In the genomic region with DNA sequence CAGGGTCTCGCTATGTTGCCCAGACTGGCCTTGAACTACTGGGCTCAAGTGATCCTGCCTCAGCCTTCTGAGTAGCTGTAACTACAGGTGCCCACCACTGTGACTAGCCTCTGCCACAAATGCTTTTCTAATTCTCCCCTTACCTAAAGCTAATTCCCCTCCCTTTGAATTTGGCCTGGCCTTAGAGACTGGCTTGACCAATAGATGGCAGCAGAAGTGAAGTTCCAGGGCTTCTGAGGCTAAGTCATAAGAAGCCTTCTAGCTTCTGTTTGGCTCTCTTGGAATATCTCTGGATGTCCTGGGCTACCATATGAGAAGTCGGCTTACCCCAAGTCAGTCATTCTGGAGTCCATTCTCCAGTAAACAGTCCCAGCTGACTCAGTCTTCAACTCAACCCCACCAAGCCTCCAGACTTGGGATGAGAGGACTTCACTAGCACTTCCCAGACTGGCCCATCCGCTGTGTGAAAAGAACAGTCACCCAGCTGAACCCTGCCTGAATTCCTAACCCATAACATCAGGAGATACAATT, we compare ENCODE assay signal across 8 cellular contexts.
DNase-seq lines count a peak whose midpoint lies in the region; ATAC-seq, FAIRE-seq and TF ChIP-seq lines count a peak whose summit lies in the region.

No MANE protein-coding gene starts in this region.

- H3K27me3 ChIP-seq in esophagus muscularis mucosa, result no peaks in the 10 kb centered on the region
- H3K27me3 ChIP-seq in ovary, result no peaks in the 10 kb centered on the region

- H3K36me3 Mint-ChIP-seq in activated naive CD4-positive, alpha-beta T cell treated with anti-CD3 and anti-CD28 coated beads, Interleukin-2, amount 10 ng/mL, durations not matched to agents 7 days and 5 days, result no peaks in the 10 kb centered on the region
- peaks cover 13% of the 10 kb centered on the region for H3K36me3 Mint-ChIP-seq in activated naive CD8-positive, alpha-beta T cell treated with anti-CD3 and anti-CD28 coated beads, Interleukin-2, amount 50 U/mL, for 24 hours (ENCODE audit: low read depth)

- H3K9me3 ChIP-seq in esophagus muscularis mucosa, result no peaks in the 10 kb centered on the region
- H3K9me3 ChIP-seq in ovary, result no peaks in the 10 kb centered on the region

- H3K27ac Mint-ChIP-seq in activated naive CD4-positive, alpha-beta T cell treated with anti-CD3 and anti-CD28 coated beads, Interleukin-2, amount 10 ng/mL, durations not matched to agents 7 days and 5 days, result no peak overlapping the region
- H3K27ac Mint-ChIP-seq in activated naive CD8-positive, alpha-beta T cell treated with anti-CD3 and anti-CD28 coated beads, Interleukin-2, amount 50 U/mL, for 24 hours, result no peak overlapping the region

- TF ChIP-seq RAD21 in Ishikawa (IDR thresholded peaks at IDR 0.05; ENCODE audit: low read depth), result peak; percentile 70

- H3K36me3 ChIP-seq in esophagus muscularis mucosa (no peaks in the 10 kb centered on the region), ovary (no peaks in the 10 kb centered on the region)

- CTCF ChIA-PET in activated naive CD4-positive, alpha-beta T cell treated with anti-CD3 and anti-CD28 coated beads, Interleukin-2, amount 10 ng/mL, durations not matched to agents 7 days and 5 days (lab: Charles Lee), result interaction anchor here (0.9 to 1.8 kb wide), 4 partner anchors 210 to 262 kb away, joined by 3 to 16 read pairs (median 5); no protein-coding TSS in a partner anchor

- H3K27ac ChIP-seq in esophagus muscularis mucosa (replicated peaks in 1 of 4), result no peak overlapping the region
- no peak overlapping the region for H3K27ac ChIP-seq in ovary

- peak; percentile 25 for DNase-seq in activated naive CD4-positive, alpha-beta T cell treated with anti-CD3 and anti-CD28 coated beads, Interleukin-2, amount 10 ng/mL, durations not matched to agents 7 days and 5 days
- DNase-seq in activated naive CD4-positive, alpha-beta T cell (lab: John Stamatoyannopoulos, UW), result no peak
- DNase-seq in RCC 7860 (ENCODE audit: low spot score) (peak; percentile 62), esophagus muscularis mucosa (ENCODE audit: extremely low spot score) (no peak), ovary (peak in 1 of 5 donors; percentile 36)
- no peak for DNase-seq in activated naive CD8-positive, alpha-beta T cell treated with anti-CD3 and anti-CD28 coated beads, Interleukin-2, amount 50 U/mL, for 24 hours

- no peaks in the 10 kb centered on the region for H3K27me3 Mint-ChIP-seq in activated naive CD4-positive, alpha-beta T cell treated with anti-CD3 and anti-CD28 coated beads, Interleukin-2, amount 10 ng/mL, durations not matched to agents 7 days and 5 days
- no peaks in the 10 kb centered on the region for H3K27me3 Mint-ChIP-seq in activated naive CD8-positive, alpha-beta T cell treated with anti-CD3 and anti-CD28 coated beads, Interleukin-2, amount 50 U/mL, for 24 hours

- TF ChIP-seq EP300 in Ishikawa (IDR thresholded peaks at IDR 0.05; ENCODE audit: borderline replicate concordance) (no peak), esophagus muscularis mucosa (IDR thresholded peaks at IDR 0.05) (no peak), ovary (IDR thresholded peaks at IDR 0.05) (no peak)

- TF ChIP-seq POLR2A in esophagus muscularis mucosa (IDR thresholded peaks at IDR 0.05; ENCODE audit: low read depth), result no peak
- no peak for TF ChIP-seq POLR2A in ovary (IDR thresholded peaks at IDR 0.05)

- ATAC-seq in activated naive CD8-positive, alpha-beta T cell treated with anti-CD3 and anti-CD28 coated beads, Interleukin-2, amount 50 U/mL, for 24 hours, result no peak
- no peak for ATAC-seq in HG03039 (IDR thresholded peaks at IDR 0.05; ENCODE audit: unreplicated experiment)

- H3K4me3 Mint-ChIP-seq in activated naive CD4-positive, alpha-beta T cell treated with anti-CD3 and anti-CD28 coated beads, Interleukin-2, amount 10 ng/mL, durations not matched to agents 7 days and 5 days, result no peak overlapping the region
- no peak overlapping the region for H3K4me3 Mint-ChIP-seq in activated naive CD8-positive, alpha-beta T cell treated with anti-CD3 and anti-CD28 coated beads, Interleukin-2, amount 50 U/mL, for 24 hours

- TF ChIP-seq CTCF in esophagus muscularis mucosa (IDR thresholded peaks at IDR 0.05), result peak; percentile 31 to 50 (median 45)
- peak in 2 of 3 donors; percentile 22 to 25 for TF ChIP-seq CTCF in ovary (IDR thresholded peaks at IDR 0.05)

- FAIRE-seq in RCC 7860 (lab: Jason Lieb, UNC), result no peak

- intact Hi-C loops in esophagus muscularis mucosa (cut with DNase I), result loop anchor here (10.0 kb wide), 1 partner anchor 234 kb away; no protein-coding TSS in a partner anchor
- intact Hi-C loops in ovary (cut with DNase I), result no loop called here

- no peaks in the 10 kb centered on the region for H3K9me3 Mint-ChIP-seq in activated naive CD4-positive, alpha-beta T cell treated with anti-CD3 and anti-CD28 coated beads, Interleukin-2, amount 10 ng/mL, durations not matched to agents 7 days and 5 days
- H3K9me3 Mint-ChIP-seq in activated naive CD8-positive, alpha-beta T cell treated with anti-CD3 and anti-CD28 coated beads, Interleukin-2, amount 50 U/mL, for 24 hours, result no peaks in the 10 kb centered on the region

- WGBS in esophagus muscularis mucosa, result 79% methylated on average over 3 of the region's 3 CpGs
- WGBS in ovary, 3 donors, result 63 to 72% (median 68%) methylated on average over 3 of the region's 3 CpGs

- H3K4me1 Mint-ChIP-seq in activated naive CD4-positive, alpha-beta T cell treated with anti-CD3 and anti-CD28 coated beads, Interleukin-2, amount 10 ng/mL, durations not matched to agents 7 days and 5 days, result peaks cover 6% of the 10 kb centered on the region
- H3K4me1 Mint-ChIP-seq in activated naive CD8-positive, alpha-beta T cell treated with anti-CD3 and anti-CD28 coated beads, Interleukin-2, amount 50 U/mL, for 24 hours, result peaks cover 5% of the 10 kb centered on the region

- H3K4me3 ChIP-seq in esophagus muscularis mucosa (no peak overlapping the region), ovary (no peak overlapping the region)

- H3K4me1 ChIP-seq in esophagus muscularis mucosa (no peaks in the 10 kb centered on the region), ovary (ENCODE audit: insufficient read depth) (peaks cover 6% of the 10 kb centered on the region)

TF ChIP-seq in Ishikawa, 13 proteins besides CTCF, POLR2A, EP300 and RAD21:
- no peak for TF ChIP-seq ZBTB7A (IDR thresholded peaks at IDR 0.05; ENCODE audit: low read depth)
- no peak for TF ChIP-seq CEBPB (IDR thresholded peaks at IDR 0.05)
- TF ChIP-seq, protein P1, sequence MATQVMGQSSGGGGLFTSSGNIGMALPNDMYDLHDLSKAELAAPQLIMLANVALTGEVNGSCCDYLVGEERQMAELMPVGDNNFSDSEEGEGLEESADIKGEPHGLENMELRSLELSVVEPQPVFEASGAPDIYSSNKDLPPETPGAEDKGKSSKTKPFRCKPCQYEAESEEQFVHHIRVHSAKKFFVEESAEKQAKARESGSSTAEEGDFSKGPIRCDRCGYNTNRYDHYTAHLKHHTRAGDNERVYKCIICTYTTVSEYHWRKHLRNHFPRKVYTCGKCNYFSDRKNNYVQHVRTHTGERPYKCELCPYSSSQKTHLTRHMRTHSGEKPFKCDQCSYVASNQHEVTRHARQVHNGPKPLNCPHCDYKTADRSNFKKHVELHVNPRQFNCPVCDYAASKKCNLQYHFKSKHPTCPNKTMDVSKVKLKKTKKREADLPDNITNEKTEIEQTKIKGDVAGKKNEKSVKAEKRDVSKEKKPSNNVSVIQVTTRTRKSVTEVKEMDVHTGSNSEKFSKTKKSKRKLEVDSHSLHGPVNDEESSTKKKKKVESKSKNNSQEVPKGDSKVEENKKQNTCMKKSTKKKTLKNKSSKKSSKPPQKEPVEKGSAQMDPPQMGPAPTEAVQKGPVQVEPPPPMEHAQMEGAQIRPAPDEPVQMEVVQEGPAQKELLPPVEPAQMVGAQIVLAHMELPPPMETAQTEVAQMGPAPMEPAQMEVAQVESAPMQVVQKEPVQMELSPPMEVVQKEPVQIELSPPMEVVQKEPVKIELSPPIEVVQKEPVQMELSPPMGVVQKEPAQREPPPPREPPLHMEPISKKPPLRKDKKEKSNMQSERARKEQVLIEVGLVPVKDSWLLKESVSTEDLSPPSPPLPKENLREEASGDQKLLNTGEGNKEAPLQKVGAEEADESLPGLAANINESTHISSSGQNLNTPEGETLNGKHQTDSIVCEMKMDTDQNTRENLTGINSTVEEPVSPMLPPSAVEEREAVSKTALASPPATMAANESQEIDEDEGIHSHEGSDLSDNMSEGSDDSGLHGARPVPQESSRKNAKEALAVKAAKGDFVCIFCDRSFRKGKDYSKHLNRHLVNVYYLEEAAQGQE (IDR thresholded peaks at IDR 0.05; ENCODE audit: low read depth), result no peak
- TF ChIP-seq TCF12 (IDR thresholded peaks at IDR 0.05; ENCODE audit: low read depth), result no peak

Comparison
In these comparisons a context has a peak if more than half of its experiments do, and no peak if none do; other contexts are left out.
1. DNase-seq: peak in activated naive CD4-positive, alpha-beta T cell treated with anti-CD3 and anti-CD28 coated beads, Interleukin-2, amount 10 ng/mL, durations not matched to agents 7 days and 5 days (single experiment) and RCC 7860 (single experiment); none in activated naive CD4-positive, alpha-beta T cell (0 of 4), esophagus muscularis mucosa (single experiment) and activated naive CD8-positive, alpha-beta T cell treated with anti-CD3 and anti-CD28 coated beads, Interleukin-2, amount 50 U/mL, for 24 hours (single experiment).